ENCODE assay signal across 2 cellular contexts in genomic region chr5:158014367-158014766, GRCh38.
TF ChIP-seq lines count a peak whose summit lies in the region.

No MANE protein-coding gene starts in this region.

TF ChIP-seq in GM23338, 12 proteins besides CTCF, POLR2A, EP300 and RAD21:
- TF ChIP-seq ETS1 (IDR thresholded peaks at IDR 0.05) (no peak), POLR2AphosphoS5 (IDR thresholded peaks at IDR 0.05; ENCODE audit: low read depth) (no peak), REST (IDR thresholded peaks at IDR 0.05; ENCODE audit: unreplicated experiment) (no peak), ZNF331 (CRISPR knock-in tag; IDR thresholded peaks at IDR 0.05; ENCODE audit: low read depth) (no peak), ZNF114 (CRISPR knock-in tag; IDR thresholded peaks at IDR 0.05) (no peak), STAT1 (IDR thresholded peaks at IDR 0.05; ENCODE audit: unreplicated experiment) (no peak), JUNB (IDR thresholded peaks at IDR 0.05; ENCODE audit: unreplicated experiment) (no peak), ZNF462 (CRISPR knock-in tag; IDR thresholded peaks at IDR 0.05) (no peak), EZH2phosphoT487 (IDR thresholded peaks at IDR 0.05; ENCODE audit: unreplicated experiment) (no peak), NANOG (IDR thresholded peaks at IDR 0.05; ENCODE audit: borderline replicate concordance) (no peak)

TF ChIP-seq in H1, 55 proteins besides CTCF, POLR2A, EP300 and RAD21:
- TF ChIP-seq KDM4A (IDR thresholded peaks at IDR 0.05; ENCODE audit: low read depth, low read length, severe bottlenecking), result no peak
- TF ChIP-seq NANOG (IDR thresholded peaks at IDR 0.05; ENCODE audit: insufficient read depth, low read depth, low read length, poor library complexity, severe bottlenecking), result no peak
- TF ChIP-seq JUN (IDR thresholded peaks at IDR 0.05; ENCODE audit: low read depth, low read length), result no peak
- TF ChIP-seq ASH2L (IDR thresholded peaks at IDR 0.05; ENCODE audit: low read length), result peak; percentile 0
